ENCODE assay signal across 1 cellular context in genomic region chr12:10213168-10214130, GRCh38.
TF ChIP-seq lines count a peak whose summit lies in the region.

No MANE protein-coding gene starts in this region.

TF ChIP-seq in GM23338, 12 proteins besides CTCF, POLR2A, EP300 and RAD21 (continued from another document):
- no peak for TF ChIP-seq ZNF462 (CRISPR knock-in tag; IDR thresholded peaks at IDR 0.05)
- no peak for TF ChIP-seq ETS1 (IDR thresholded peaks at IDR 0.05)
- TF ChIP-seq CREB1 (CRISPR knock-in tag; IDR thresholded peaks at IDR 0.05; ENCODE audit: low read depth): no peak
- no peak for TF ChIP-seq EZH2 (IDR thresholded peaks at IDR 0.05; ENCODE audit: low read depth, unreplicated experiment)
- TF ChIP-seq POLR2AphosphoS5 (IDR thresholded peaks at IDR 0.05; ENCODE audit: low read depth): no peak
- TF ChIP-seq NANOG (IDR thresholded peaks at IDR 0.05; ENCODE audit: borderline replicate concordance): no peak
- no peak for TF ChIP-seq STAT1 (IDR thresholded peaks at IDR 0.05; ENCODE audit: unreplicated experiment)
- no peak for TF ChIP-seq ZNF114 (CRISPR knock-in tag; IDR thresholded peaks at IDR 0.05)
